ENCODE assay signal across 9 cellular contexts in genomic region chr1:68051475-68051874, GRCh38. TPM values are rescaled to one million over a fixed set of nuclear protein-coding genes. Genes with fewer than 3 reads are reported as not detected.
DNase-seq lines count a peak whose midpoint lies in the region; ATAC-seq and TF ChIP-seq lines count a peak whose summit lies in the region.
"Had no signal": no experiment of that assay in that cellular context is flagged by ENCODE, and none has a peak within 500 bp of the region (broad histone marks: within the 10 kb centered on the region; RNA-seq: fewer than 3 reads in every experiment).

No MANE protein-coding gene starts in this region.

- ATAC-seq in natural killer cell: no peak
- no peak for ATAC-seq in HG03342 (IDR thresholded peaks at IDR 0.05; ENCODE audit: unreplicated experiment)

- peak; percentile 49 for DNase-seq in AG09309 (ENCODE audit: low read depth)
- DNase-seq in RWPE1 (ENCODE audit: low spot score): peak; percentile 10
- DNase-seq in foreskin fibroblast: peak; percentile 67 to 83
- DNase-seq in neural crest cell (ENCODE audit: low read depth, low spot score): peak; percentile 24
- DNase-seq in DMS153 (lab: John Stamatoyannopoulos, UW): no peak
- DNase-seq in natural killer cell: no peak
- DNase-seq in germinal center (ENCODE audit: low spot score): no peak
- DNase-seq: CD4-positive, alpha-beta memory T cell had no signal

- TF ChIP-seq CTCF in AG09309 (IDR thresholded peaks at IDR 0.05; ENCODE audit: control insufficient read depth, insufficient read depth, low read depth, low read length, missing control alignments) (peak; percentile 82), RWPE1 (conservative IDR thresholded peaks at IDR 0.05; ENCODE audit: low read depth) (no peak), foreskin fibroblast (IDR thresholded peaks at IDR 0.05; ENCODE audit: low read depth, low read length) (peak; percentile 66), neural crest cell (conservative IDR thresholded peaks at IDR 0.05) (peak; percentile 54), natural killer cell (IDR thresholded peaks at IDR 0.05) (no peak)

- H3K4me1 Mint-ChIP-seq in neural crest cell: no peaks in the 10 kb centered on the region
- H3K4me1 Mint-ChIP-seq in natural killer cell: no peaks in the 10 kb centered on the region

- CTCF ChIA-PET in RWPE1 (lab: Yijun Ruan, JAX): interaction anchor here (0.6 kb wide), 2 partner anchors 126 to 202 kb away, joined by 3 read pairs; no protein-coding TSS in a partner anchor

- H3K27me3 Mint-ChIP-seq in neural crest cell (ENCODE audit: low read depth): peaks cover 46% of the 10 kb centered on the region
- H3K27me3 Mint-ChIP-seq in natural killer cell (ENCODE audit: low read depth in 2 of 2): peaks cover 0 to 4% of the 10 kb centered on the region in 2 donors

- H3K27ac ChIP-seq in RWPE1: no peak overlapping the region

- H3K9me3 Mint-ChIP-seq in neural crest cell: no peaks in the 10 kb centered on the region
- peaks cover 0 to 2% of the 10 kb centered on the region in 2 donors for H3K9me3 Mint-ChIP-seq in natural killer cell

- H3K4me3 Mint-ChIP-seq in neural crest cell: peak overlapping the region; percentile 74
- no peak overlapping the region for H3K4me3 Mint-ChIP-seq in natural killer cell
- H3K4me3 Mint-ChIP-seq: CD4-positive, alpha-beta memory T cell had no signal

- H3K36me3 Mint-ChIP-seq in neural crest cell (ENCODE audit: low read depth) (no peaks in the 10 kb centered on the region), natural killer cell (no peaks in the 10 kb centered on the region)
- H3K36me3 Mint-ChIP-seq: CD4-positive, alpha-beta memory T cell had no signal

- POLR2A ChIA-PET in RWPE1 (lab: Yijun Ruan, JAX; ENCODE audit: low non-redundant PET): no interaction called here

- intact Hi-C loops in natural killer cell (cut with micrococcal nuclease): no loop called here

- H3K4me3 ChIP-seq in AG09309 (ENCODE audit: control insufficient read depth, low read depth, low read length) (peak overlapping the region; percentile 60), foreskin fibroblast (ENCODE audit: low read depth in 1 of 2, low read length in 2 of 2) (peak overlapping the region; percentile 48 to 65)

- H3K27ac Mint-ChIP-seq in neural crest cell (ENCODE audit: unreplicated experiment) (no peak overlapping the region), natural killer cell (no peak overlapping the region)
- H3K27ac Mint-ChIP-seq: CD4-positive, alpha-beta memory T cell had no signal

RNA-seq across cellular contexts. Expression of gene DIRAS3, which starts 1.0 kb away (rescaled TPM):
- total RNA-seq in neural crest cell (1.1 and 1.4 TPM in 2 replicates), natural killer cell (not detected)
- total RNA-seq: CD4-positive, alpha-beta memory T cell had no signal

Comparison
In these comparisons a context has a peak if more than half of its experiments do, and no peak if none do; other contexts are left out.
1. DNase-seq: peak in AG09309 (single experiment), RWPE1 (single experiment), foreskin fibroblast (2 of 2) and neural crest cell (single experiment); none in DMS153 (single experiment), natural killer cell (single experiment) and germinal center (single experiment).
2. CTCF ChIP-seq: peak in AG09309 (single experiment), foreskin fibroblast (single experiment) and neural crest cell (single experiment); none in RWPE1 (single experiment) and natural killer cell (single experiment).